ENCODE assay signal across 1 cellular context in the genomic region with DNA sequence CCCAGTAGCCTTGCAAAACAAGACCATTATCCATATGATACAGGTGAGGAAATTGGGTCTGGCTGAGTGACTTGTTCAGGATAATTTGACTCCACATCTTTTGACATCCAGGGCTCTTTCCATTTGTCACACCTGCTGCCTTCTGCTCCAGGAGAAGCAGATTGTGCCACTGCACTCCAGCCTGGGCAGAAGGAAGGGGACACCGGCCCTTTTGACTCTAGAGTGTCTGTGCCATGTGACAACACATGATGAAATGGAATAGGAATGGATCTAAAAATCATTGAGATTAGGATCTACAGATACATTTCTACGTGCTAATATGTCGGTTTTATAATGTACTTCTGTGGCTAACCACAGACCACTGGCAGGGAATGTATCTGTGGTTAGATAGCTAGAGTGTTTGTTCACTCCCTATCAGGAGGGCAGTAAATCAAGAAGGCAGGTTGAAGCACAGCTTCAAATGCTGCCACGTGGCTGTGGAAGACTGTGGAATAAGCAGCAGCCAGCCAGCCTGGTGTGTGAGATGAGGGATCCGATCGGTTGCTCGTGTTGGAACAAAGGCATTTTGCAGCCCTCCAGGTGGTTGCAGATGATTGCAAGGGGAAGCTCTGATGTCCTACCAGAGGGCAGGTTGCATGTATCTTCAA.
A peak's percentile ranks its signal among the peaks of the same experiment; 100 is the strongest.
TF ChIP-seq lines count a peak whose summit lies in the region.

No MANE protein-coding gene starts in this region.

TF ChIP-seq in K562, 482 proteins besides CTCF, POLR2A, EP300 and RAD21 (continued from another document and continues in another):
- TF ChIP-seq, protein P1, sequence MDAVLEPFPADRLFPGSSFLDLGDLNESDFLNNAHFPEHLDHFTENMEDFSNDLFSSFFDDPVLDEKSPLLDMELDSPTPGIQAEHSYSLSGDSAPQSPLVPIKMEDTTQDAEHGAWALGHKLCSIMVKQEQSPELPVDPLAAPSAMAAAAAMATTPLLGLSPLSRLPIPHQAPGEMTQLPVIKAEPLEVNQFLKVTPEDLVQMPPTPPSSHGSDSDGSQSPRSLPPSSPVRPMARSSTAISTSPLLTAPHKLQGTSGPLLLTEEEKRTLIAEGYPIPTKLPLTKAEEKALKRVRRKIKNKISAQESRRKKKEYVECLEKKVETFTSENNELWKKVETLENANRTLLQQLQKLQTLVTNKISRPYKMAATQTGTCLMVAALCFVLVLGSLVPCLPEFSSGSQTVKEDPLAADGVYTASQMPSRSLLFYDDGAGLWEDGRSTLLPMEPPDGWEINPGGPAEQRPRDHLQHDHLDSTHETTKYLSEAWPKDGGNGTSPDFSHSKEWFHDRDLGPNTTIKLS (IDR thresholded peaks at IDR 0.05; ENCODE audit: borderline replicate concordance, low read depth), result 0 out of 2 replicates have a peak, but pooled peaks have one; percentile 31
- no peak for TF ChIP-seq ZNF175 (CRISPR knock-in tag; IDR thresholded peaks at IDR 0.05; ENCODE audit: low read depth)
- TF ChIP-seq KLF6 (CRISPR knock-in tag; IDR thresholded peaks at IDR 0.05; ENCODE audit: borderline replicate concordance), result no peak
- TF ChIP-seq, protein P2, sequence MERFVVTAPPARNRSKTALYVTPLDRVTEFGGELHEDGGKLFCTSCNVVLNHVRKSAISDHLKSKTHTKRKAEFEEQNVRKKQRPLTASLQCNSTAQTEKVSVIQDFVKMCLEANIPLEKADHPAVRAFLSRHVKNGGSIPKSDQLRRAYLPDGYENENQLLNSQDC (CRISPR knock-in tag; IDR thresholded peaks at IDR 0.05), result no peak
- TF ChIP-seq RBFOX2 (IDR thresholded peaks at IDR 0.05; ENCODE audit: low read depth, low read length), result no peak
- TF ChIP-seq NFYB (IDR thresholded peaks at IDR 0.05; ENCODE audit: extremely low read depth, insufficient read length), result no peak
- TF ChIP-seq, protein P3, sequence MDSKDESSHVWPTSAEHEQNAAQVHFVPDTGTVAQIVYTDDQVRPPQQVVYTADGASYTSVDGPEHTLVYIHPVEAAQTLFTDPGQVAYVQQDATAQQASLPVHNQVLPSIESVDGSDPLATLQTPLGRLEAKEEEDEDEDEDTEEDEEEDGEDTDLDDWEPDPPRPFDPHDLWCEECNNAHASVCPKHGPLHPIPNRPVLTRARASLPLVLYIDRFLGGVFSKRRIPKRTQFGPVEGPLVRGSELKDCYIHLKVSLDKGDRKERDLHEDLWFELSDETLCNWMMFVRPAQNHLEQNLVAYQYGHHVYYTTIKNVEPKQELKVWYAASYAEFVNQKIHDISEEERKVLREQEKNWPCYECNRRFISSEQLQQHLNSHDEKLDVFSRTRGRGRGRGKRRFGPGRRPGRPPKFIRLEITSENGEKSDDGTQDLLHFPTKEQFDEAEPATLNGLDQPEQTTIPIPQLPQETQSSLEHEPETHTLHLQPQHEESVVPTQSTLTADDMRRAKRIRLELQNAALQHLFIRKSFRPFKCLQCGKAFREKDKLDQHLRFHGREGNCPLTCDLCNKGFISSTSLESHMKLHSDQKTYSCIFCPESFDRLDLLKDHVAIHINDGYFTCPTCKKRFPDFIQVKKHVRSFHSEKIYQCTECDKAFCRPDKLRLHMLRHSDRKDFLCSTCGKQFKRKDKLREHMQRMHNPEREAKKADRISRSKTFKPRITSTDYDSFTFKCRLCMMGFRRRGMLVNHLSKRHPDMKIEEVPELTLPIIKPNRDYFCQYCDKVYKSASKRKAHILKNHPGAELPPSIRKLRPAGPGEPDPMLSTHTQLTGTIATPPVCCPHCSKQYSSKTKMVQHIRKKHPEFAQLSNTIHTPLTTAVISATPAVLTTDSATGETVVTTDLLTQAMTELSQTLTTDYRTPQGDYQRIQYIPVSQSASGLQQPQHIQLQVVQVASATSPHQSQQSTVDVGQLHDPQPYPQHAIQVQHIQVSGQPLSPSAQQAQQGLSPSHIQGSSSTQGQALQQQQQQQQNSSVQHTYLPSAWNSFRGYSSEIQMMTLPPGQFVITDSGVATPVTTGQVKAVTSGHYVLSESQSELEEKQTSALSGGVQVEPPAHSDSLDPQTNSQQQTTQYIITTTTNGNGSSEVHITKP (IDR thresholded peaks at IDR 0.05; ENCODE audit: partially characterized antibody), result no peak
- TF ChIP-seq ZEB2 (IDR thresholded peaks at IDR 0.05), result no peak
- TF ChIP-seq, protein P4, sequence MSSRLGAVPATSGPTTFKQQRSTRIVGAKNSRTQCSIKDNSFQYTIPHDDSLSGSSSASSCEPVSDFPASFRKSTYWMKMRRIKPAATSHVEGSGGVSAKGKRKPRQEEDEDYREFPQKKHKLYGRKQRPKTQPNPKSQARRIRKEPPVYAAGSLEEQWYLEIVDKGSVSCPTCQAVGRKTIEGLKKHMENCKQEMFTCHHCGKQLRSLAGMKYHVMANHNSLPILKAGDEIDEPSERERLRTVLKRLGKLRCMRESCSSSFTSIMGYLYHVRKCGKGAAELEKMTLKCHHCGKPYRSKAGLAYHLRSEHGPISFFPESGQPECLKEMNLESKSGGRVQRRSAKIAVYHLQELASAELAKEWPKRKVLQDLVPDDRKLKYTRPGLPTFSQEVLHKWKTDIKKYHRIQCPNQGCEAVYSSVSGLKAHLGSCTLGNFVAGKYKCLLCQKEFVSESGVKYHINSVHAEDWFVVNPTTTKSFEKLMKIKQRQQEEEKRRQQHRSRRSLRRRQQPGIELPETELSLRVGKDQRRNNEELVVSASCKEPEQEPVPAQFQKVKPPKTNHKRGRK (tag; IDR thresholded peaks at IDR 0.05), result no peak
- TF ChIP-seq ARNT (IDR thresholded peaks at IDR 0.05), result no peak
- TF ChIP-seq FOXJ3 (CRISPR knock-in tag; IDR thresholded peaks at IDR 0.05), result no peak
- no peak for TF ChIP-seq PHF20 (IDR thresholded peaks at IDR 0.05; ENCODE audit: partially characterized antibody)
- no peak for TF ChIP-seq SRF (CRISPR knock-in tag; IDR thresholded peaks at IDR 0.05)
- TF ChIP-seq ZNF121 (CRISPR knock-in tag; conservative IDR thresholded peaks at IDR 0.05), result no peak
- TF ChIP-seq PML (IDR thresholded peaks at IDR 0.05; ENCODE audit: low read length), result 0 out of 2 replicates have a peak, but pooled peaks have one; percentile 36
- TF ChIP-seq, protein P5, sequence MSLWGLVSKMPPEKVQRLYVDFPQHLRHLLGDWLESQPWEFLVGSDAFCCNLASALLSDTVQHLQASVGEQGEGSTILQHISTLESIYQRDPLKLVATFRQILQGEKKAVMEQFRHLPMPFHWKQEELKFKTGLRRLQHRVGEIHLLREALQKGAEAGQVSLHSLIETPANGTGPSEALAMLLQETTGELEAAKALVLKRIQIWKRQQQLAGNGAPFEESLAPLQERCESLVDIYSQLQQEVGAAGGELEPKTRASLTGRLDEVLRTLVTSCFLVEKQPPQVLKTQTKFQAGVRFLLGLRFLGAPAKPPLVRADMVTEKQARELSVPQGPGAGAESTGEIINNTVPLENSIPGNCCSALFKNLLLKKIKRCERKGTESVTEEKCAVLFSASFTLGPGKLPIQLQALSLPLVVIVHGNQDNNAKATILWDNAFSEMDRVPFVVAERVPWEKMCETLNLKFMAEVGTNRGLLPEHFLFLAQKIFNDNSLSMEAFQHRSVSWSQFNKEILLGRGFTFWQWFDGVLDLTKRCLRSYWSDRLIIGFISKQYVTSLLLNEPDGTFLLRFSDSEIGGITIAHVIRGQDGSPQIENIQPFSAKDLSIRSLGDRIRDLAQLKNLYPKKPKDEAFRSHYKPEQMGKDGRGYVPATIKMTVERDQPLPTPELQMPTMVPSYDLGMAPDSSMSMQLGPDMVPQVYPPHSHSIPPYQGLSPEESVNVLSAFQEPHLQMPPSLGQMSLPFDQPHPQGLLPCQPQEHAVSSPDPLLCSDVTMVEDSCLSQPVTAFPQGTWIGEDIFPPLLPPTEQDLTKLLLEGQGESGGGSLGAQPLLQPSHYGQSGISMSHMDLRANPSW (CRISPR knock-in tag; IDR thresholded peaks at IDR 0.05), result no peak
- no peak for TF ChIP-seq TBP (optimal IDR thresholded peaks at IDR 0.05; ENCODE audit: low read depth, low read length)
- TF ChIP-seq RFX1 (IDR thresholded peaks at IDR 0.05), result no peak
- no peak for TF ChIP-seq EZH2 (IDR thresholded peaks at IDR 0.05; ENCODE audit: borderline replicate concordance, low read depth, low read length)
- TF ChIP-seq PPARD (CRISPR knock-in tag; IDR thresholded peaks at IDR 0.05), result no peak
- no peak for TF ChIP-seq GATAD2A (IDR thresholded peaks at IDR 0.05)
- TF ChIP-seq MEF2A (IDR thresholded peaks at IDR 0.05; ENCODE audit: control insufficient read depth, low read depth, low read length), result no peak
- no peak for TF ChIP-seq CC2D1A (IDR thresholded peaks at IDR 0.05)
- TF ChIP-seq CHD2 (IDR thresholded peaks at IDR 0.05; ENCODE audit: low read depth, low read length), result no peak
- TF ChIP-seq ZC3H11A (IDR thresholded peaks at IDR 0.05; ENCODE audit: low read depth, low read length), result no peak
- TF ChIP-seq SNIP1 (IDR thresholded peaks at IDR 0.05; ENCODE audit: low read depth), result 0 out of 2 replicates have a peak, but pooled peaks have one; percentile 17
- TF ChIP-seq, protein P6, sequence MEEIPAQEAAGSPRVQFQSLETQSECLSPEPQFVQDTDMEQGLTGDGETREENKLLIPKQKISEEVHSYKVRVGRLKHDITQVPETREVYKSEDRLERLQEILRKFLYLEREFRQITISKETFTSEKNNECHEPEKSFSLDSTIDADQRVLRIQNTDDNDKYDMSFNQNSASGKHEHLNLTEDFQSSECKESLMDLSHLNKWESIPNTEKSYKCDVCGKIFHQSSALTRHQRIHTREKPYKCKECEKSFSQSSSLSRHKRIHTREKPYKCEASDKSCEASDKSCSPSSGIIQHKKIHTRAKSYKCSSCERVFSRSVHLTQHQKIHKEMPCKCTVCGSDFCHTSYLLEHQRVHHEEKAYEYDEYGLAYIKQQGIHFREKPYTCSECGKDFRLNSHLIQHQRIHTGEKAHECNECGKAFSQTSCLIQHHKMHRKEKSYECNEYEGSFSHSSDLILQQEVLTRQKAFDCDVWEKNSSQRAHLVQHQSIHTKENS (CRISPR knock-in tag; IDR thresholded peaks at IDR 0.05), result no peak
- TF ChIP-seq, protein P7, sequence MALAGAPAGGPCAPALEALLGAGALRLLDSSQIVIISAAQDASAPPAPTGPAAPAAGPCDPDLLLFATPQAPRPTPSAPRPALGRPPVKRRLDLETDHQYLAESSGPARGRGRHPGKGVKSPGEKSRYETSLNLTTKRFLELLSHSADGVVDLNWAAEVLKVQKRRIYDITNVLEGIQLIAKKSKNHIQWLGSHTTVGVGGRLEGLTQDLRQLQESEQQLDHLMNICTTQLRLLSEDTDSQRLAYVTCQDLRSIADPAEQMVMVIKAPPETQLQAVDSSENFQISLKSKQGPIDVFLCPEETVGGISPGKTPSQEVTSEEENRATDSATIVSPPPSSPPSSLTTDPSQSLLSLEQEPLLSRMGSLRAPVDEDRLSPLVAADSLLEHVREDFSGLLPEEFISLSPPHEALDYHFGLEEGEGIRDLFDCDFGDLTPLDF (CRISPR knock-in tag; IDR thresholded peaks at IDR 0.05), result no peak
- TF ChIP-seq DPF2 (IDR thresholded peaks at IDR 0.05), result no peak
- no peak for TF ChIP-seq FOXP1 (CRISPR knock-in tag; IDR thresholded peaks at IDR 0.05)
- TF ChIP-seq RBM14 (IDR thresholded peaks at IDR 0.05; ENCODE audit: borderline replicate concordance, insufficient read depth, low read depth, low read length), result no peak
- no peak for TF ChIP-seq TRIM24 (IDR thresholded peaks at IDR 0.05)
- peak in 1 of 2 experiments; percentile 50 for TF ChIP-seq NCOA2 (IDR thresholded peaks at IDR 0.05; ENCODE audit: partially characterized antibody in 2 of 2)
- TF ChIP-seq CTBP1 (IDR thresholded peaks at IDR 0.05; ENCODE audit: borderline replicate concordance), result peak; percentile 57; the same call in 1 of the 2 replicates
- no peak for TF ChIP-seq TOE1 (IDR thresholded peaks at IDR 0.05; ENCODE audit: borderline replicate concordance)
- no peak for TF ChIP-seq TOE1 (CRISPR knock-in tag; IDR thresholded peaks at IDR 0.05; ENCODE audit: borderline replicate concordance, low read depth)
- TF ChIP-seq, protein P8, sequence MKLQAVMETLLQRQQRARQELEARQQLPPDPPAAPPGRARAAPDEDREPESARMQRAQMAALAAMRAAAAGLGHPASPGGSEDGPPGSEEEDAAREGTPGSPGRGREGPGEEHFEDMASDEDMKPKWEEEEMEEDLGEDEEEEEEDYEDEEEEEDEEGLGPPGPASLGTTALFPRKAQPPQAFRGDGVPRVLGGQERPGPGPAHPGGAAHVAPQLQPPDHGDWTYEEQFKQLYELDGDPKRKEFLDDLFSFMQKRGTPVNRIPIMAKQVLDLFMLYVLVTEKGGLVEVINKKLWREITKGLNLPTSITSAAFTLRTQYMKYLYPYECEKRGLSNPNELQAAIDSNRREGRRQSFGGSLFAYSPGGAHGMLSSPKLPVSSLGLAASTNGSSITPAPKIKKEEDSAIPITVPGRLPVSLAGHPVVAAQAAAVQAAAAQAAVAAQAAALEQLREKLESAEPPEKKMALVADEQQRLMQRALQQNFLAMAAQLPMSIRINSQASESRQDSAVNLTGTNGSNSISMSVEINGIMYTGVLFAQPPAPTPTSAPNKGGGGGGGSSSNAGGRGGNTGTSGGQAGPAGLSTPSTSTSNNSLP (IDR thresholded peaks at IDR 0.05; ENCODE audit: borderline replicate concordance, low read depth, low read length), result no peak
- TF ChIP-seq MCM3 (IDR thresholded peaks at IDR 0.05), result no peak
- no peak for TF ChIP-seq ZSCAN29 (IDR thresholded peaks at IDR 0.05)
- TF ChIP-seq ZNF668 (CRISPR knock-in tag; IDR thresholded peaks at IDR 0.05), result no peak
- TF ChIP-seq, protein P9, sequence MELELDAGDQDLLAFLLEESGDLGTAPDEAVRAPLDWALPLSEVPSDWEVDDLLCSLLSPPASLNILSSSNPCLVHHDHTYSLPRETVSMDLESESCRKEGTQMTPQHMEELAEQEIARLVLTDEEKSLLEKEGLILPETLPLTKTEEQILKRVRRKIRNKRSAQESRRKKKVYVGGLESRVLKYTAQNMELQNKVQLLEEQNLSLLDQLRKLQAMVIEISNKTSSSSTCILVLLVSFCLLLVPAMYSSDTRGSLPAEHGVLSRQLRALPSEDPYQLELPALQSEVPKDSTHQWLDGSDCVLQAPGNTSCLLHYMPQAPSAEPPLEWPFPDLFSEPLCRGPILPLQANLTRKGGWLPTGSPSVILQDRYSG (tag; conservative IDR thresholded peaks at IDR 0.05; ENCODE audit: low read depth), result no peak
- no peak for TF ChIP-seq ZNF197 (CRISPR knock-in tag; IDR thresholded peaks at IDR 0.05; ENCODE audit: low read depth)
- TF ChIP-seq FOS (IDR thresholded peaks at IDR 0.05; ENCODE audit: extremely low read depth, insufficient read length), result no peak
